10 cellular contexts compared by ENCODE assay signal in genomic region chr5:157562111-157562581, GRCh38. TPM values are rescaled to one million over a fixed set of nuclear protein-coding genes. Genes with fewer than 3 reads are reported as not detected.
A peak's percentile ranks its signal among the peaks of the same experiment; 100 is the strongest.
DNase-seq lines count a peak whose midpoint lies in the region; FAIRE-seq and TF ChIP-seq lines count a peak whose summit lies in the region.
"Had no signal": no experiment of that assay in that cellular context is flagged by ENCODE, and none has a peak within 500 bp of the region (broad histone marks: within the 10 kb centered on the region; RNA-seq: fewer than 3 reads in every experiment).

No MANE protein-coding gene starts in this region.

- H3K9me3 ChIP-seq in Peyer's patch = no peaks in the 10 kb centered on the region

- H3K4me3 ChIP-seq in Peyer's patch = no peak overlapping the region

- H3K36me3 ChIP-seq in Peyer's patch = no peaks in the 10 kb centered on the region

- no peak for TF ChIP-seq POLR2A in Peyer's patch (IDR thresholded peaks at IDR 0.05)
- no peak for TF ChIP-seq POLR2A in GM12891 (IDR thresholded peaks at IDR 0.05; ENCODE audit: low read depth, low read length)

- TF ChIP-seq CTCF in Peyer's patch (IDR thresholded peaks at IDR 0.05) = no peak
- no peak for TF ChIP-seq CTCF in progenitor cell of endocrine pancreas (IDR thresholded peaks at IDR 0.05; ENCODE audit: unreplicated experiment)
- TF ChIP-seq CTCF in CD14-positive monocyte (IDR thresholded peaks at IDR 0.05) = no peak

- H3K4me1 Mint-ChIP-seq in progenitor cell of endocrine pancreas (ENCODE audit: low read depth) (peaks cover 5% of the 10 kb centered on the region), CD14-positive monocyte (peaks cover 74% of the 10 kb centered on the region)

- H3K4me3 Mint-ChIP-seq in progenitor cell of endocrine pancreas (ENCODE audit: low read depth) (no peak overlapping the region), CD14-positive monocyte (no peak overlapping the region)

- H3K4me1 ChIP-seq in Peyer's patch = peaks cover 0 to 37% (median 7%) of the 10 kb centered on the region in 4 donors

- FAIRE-seq in GM12891 (lab: Jason Lieb, UNC) = no peak

- no peaks in the 10 kb centered on the region for H3K27me3 ChIP-seq in Peyer's patch

- no peaks in the 10 kb centered on the region for H3K9me3 Mint-ChIP-seq in progenitor cell of endocrine pancreas (ENCODE audit: low read depth)
- H3K9me3 Mint-ChIP-seq in CD14-positive monocyte = peaks cover 0 to 2% (median 0%) of the 10 kb centered on the region in 7 donors

- peak overlapping the region; percentile 31 for H3K27ac Mint-ChIP-seq in progenitor cell of endocrine pancreas
- H3K27ac Mint-ChIP-seq in CD14-positive monocyte = no peak overlapping the region

- H3K27me3 Mint-ChIP-seq in progenitor cell of endocrine pancreas = no peaks in the 10 kb centered on the region
- peaks cover 0 to 2% (median 2%) of the 10 kb centered on the region in 3 donors for H3K27me3 Mint-ChIP-seq in CD14-positive monocyte (ENCODE audit: low read depth in 3 of 3)

- peak overlapping the region in 3 of 4 donors; percentile 8 to 78 (median 26) for H3K27ac ChIP-seq in Peyer's patch

- H3K36me3 Mint-ChIP-seq in progenitor cell of endocrine pancreas (ENCODE audit: insufficient read depth) = no peaks in the 10 kb centered on the region
- H3K36me3 Mint-ChIP-seq in CD14-positive monocyte = peaks cover 49 to 58% of the 10 kb centered on the region in 2 donors

- intact Hi-C loops in CD14-positive monocyte (cut with micrococcal nuclease) = loop anchor here in 1 of 2 donors (10.0 kb wide), 1 partner anchor 53 kb away; no protein-coding TSS in a partner anchor

- DNase-seq in EH (ENCODE audit: low read depth) = peak; percentile 84
- DNase-seq in Peyer's patch = no peak
- DNase-seq in fibroblast of gingiva (ENCODE audit: low read depth) = peak; percentile 64
- DNase-seq in progenitor cell of endocrine pancreas (ENCODE audit: low spot score, unreplicated experiment) = no peak
- no peak for DNase-seq in GM12891 (ENCODE audit: insufficient read length, low spot score)
- no peak for DNase-seq in CD14-positive monocyte (ENCODE audit: low spot score)
- DNase-seq in NCI-H2196 (lab: John Stamatoyannopoulos, UW; ENCODE audit: unreplicated experiment) = no peak
- DNase-seq in NCI-H510A treated with DMSO at 0.1 percent for 48 hours (lab: John Stamatoyannopoulos, UW) = no peak
- DNase-seq: activated CD8-positive, alpha-beta memory T cell treated with anti-CD3 and anti-CD28 coated beads, Interleukin-2, amount 50 U/mL, for 48 hours; SHP77 treated with DMSO at 0.1 percent for 48 hours had no signal

TF ChIP-seq in GM12891, 5 proteins besides CTCF, POLR2A, EP300 and RAD21:
- TF ChIP-seq SPI1 (IDR thresholded peaks at IDR 0.05; ENCODE audit: low read depth, low read length) (no peak), POLR2AphosphoS5 (IDR thresholded peaks at IDR 0.05; ENCODE audit: low read depth, low read length) (no peak), PAX5 (IDR thresholded peaks at IDR 0.05; ENCODE audit: insufficient read depth, low read length, severe bottlenecking) (no peak), TAF1 (IDR thresholded peaks at IDR 0.05; ENCODE audit: low read depth, low read length) (no peak)

RNA-seq across cellular contexts. Expression of gene ADAM19, which starts 13.4 kb away (rescaled TPM):
- 10 to 100 TPM in 1 of 4 donors, 1 to 10 TPM in 3; 1.1 to 47.9 (median 5.4) TPM for total RNA-seq in Peyer's patch
- 13.4 and 15.9 TPM in 2 replicates for total RNA-seq in progenitor cell of endocrine pancreas
- 8.8 TPM for polyA plus RNA-seq in GM12891 (2012; ENCODE audit: low read depth, missing spikeins)
- polyA plus RNA-seq in CD14-positive monocyte = 1 to 10 TPM; 3.0 to 6.2 TPM

Comparison
In these comparisons a context has a peak if more than half of its experiments do, and no peak if none do; other contexts are left out.
1. DNase-seq: peak in EH (single experiment) and fibroblast of gingiva (single experiment); none in Peyer's patch (0 of 3), progenitor cell of endocrine pancreas (single experiment), GM12891 (single experiment), CD14-positive monocyte (single experiment), NCI-H2196 (single experiment) and NCI-H510A treated with DMSO at 0.1 percent for 48 hours (single experiment).